Comparison of ENCODE assay signal across 35 cellular contexts in genomic region chr14:55734731-55735130, GRCh38.
"Had no signal": no experiment of that assay in that cellular context is flagged by ENCODE, and none has a peak within 500 bp of the region (broad histone marks: within the 10 kb centered on the region; RNA-seq: fewer than 3 reads in every experiment).

No MANE protein-coding gene starts in this region.

- H3K4me2 ChIP-seq: KMS-11 had no signal

- H3K27me3 ChIP-seq: MG63 had no signal

- H3K4me3 ChIP-seq: MG63 had no signal

- H3K27ac ChIP-seq: KMS-11 had no signal

- DNase-seq: Karpas-422, Kasumi-1, KG1, MG63, MM.1S, MV-4-11, NCI-H1048, NCI-H1092, NCI-H1092 treated with DMSO at 0.1 percent for 48 hours, NCI-H1105, NCI-H1105 treated with DMSO at 0.1 percent for 48 hours, NCI-H1417, NCI-H1417 treated with DMSO at 0.1 percent for 48 hours, NCI-H1436, NCI-H1436 treated with DMSO at 0.1 percent for 48 hours, NCI-H146, NCI-H1694, NCI-H1694 treated with DMSO at 0.1 percent for 48 hours, NCI-H187, NCI-H187 treated with DMSO at 0.1 percent for 48 hours, NCI-H1930, NCI-H2029, NCI-H2029 treated with DMSO at 0.1 percent for 48 hours, NCI-H2081, NCI-H2081 treated with DMSO at 0.1 percent for 48 hours, NCI-H2107, NCI-H2171, NCI-H2171 treated with DMSO at 0.1 percent for 48 hours, NCI-H2227 treated with DMSO at 0.1 percent for 48 hours, NCI-H226, NCI-H345, NCI-H446, NCI-H446 treated with DMSO at 0.1 percent for 48 hours, NCI-H510A had no signal

- H3K9ac ChIP-seq: KMS-11 had no signal

- H3K9me3 ChIP-seq: MG63 had no signal

- H3K36me3 ChIP-seq: MG63 had no signal
